13 cellular contexts compared by ENCODE assay signal in genomic region chr2:68214381-68214780, GRCh38. TPM values are rescaled to one million over a fixed set of nuclear protein-coding genes. Genes with fewer than 3 reads are reported as not detected.
DNase-seq lines count a peak whose midpoint lies in the region; ATAC-seq, FAIRE-seq and TF ChIP-seq lines count a peak whose summit lies in the region.
"Had no signal": no experiment of that assay in that cellular context is flagged by ENCODE, and none has a peak within 500 bp of the region (broad histone marks: within the 10 kb centered on the region; RNA-seq: fewer than 3 reads in every experiment).

No MANE protein-coding gene starts in this region.

- ATAC-seq in GM18508 (IDR thresholded peaks at IDR 0.05; ENCODE audit: insufficient read depth, unreplicated experiment): peak; percentile 68
- peak; percentile 58 for ATAC-seq in GM21367 (IDR thresholded peaks at IDR 0.05; ENCODE audit: unreplicated experiment)
- peak; percentile 71 for ATAC-seq in HG02981 (IDR thresholded peaks at IDR 0.05; ENCODE audit: unreplicated experiment)
- ATAC-seq: K562 had no signal

- no peak overlapping the region for H2AFZ ChIP-seq in SU-DHL-6 (ENCODE audit: low read depth, low read length, severe bottlenecking)
- H2AFZ ChIP-seq: parathyroid adenoma had no signal

- TF ChIP-seq CTCF in SU-DHL-6 (IDR thresholded peaks at IDR 0.05; ENCODE audit: insufficient read depth, low read length, poor library complexity, severe bottlenecking) (no peak), kidney (IDR thresholded peaks at IDR 0.05; ENCODE audit: borderline replicate concordance, extremely low read depth, insufficient read depth) (no peak), right atrium auricular region (IDR thresholded peaks at IDR 0.05) (no peak)

- peaks cover 3% of the 10 kb centered on the region; the same call in 1 of the 2 replicates for H3K36me3 ChIP-seq in SU-DHL-6 (ENCODE audit: low read length)
- no peaks in the 10 kb centered on the region for H3K36me3 ChIP-seq in kidney (ENCODE audit: control insufficient read depth in 1 of 2, insufficient read depth in 2 of 2, low read length in 2 of 2)
- no peaks in the 10 kb centered on the region for H3K36me3 ChIP-seq in right atrium auricular region

- H3K27ac ChIP-seq in SU-DHL-6 (ENCODE audit: low read depth, low read length) (peak overlapping the region; percentile 44), kidney (ENCODE audit: low read depth in 2 of 2, low read length in 2 of 2) (no peak overlapping the region), right atrium auricular region (no peak overlapping the region)
- H3K27ac ChIP-seq: parathyroid adenoma, SK-N-MC had no signal

- no peaks in the 10 kb centered on the region for H3K9me2 ChIP-seq in SU-DHL-6 (replicated peaks; ENCODE audit: insufficient read depth, low read length)

- no peaks in the 10 kb centered on the region for H3K27me3 ChIP-seq in SU-DHL-6 (ENCODE audit: low read length)
- H3K27me3 ChIP-seq in right atrium auricular region: no peaks in the 10 kb centered on the region

- H3F3A ChIP-seq in SU-DHL-6 (ENCODE audit: insufficient read depth): peaks cover 15% of the 10 kb centered on the region

- peaks cover 21% of the 10 kb centered on the region; the same call in 1 of the 2 replicates for H4K20me1 ChIP-seq in SU-DHL-6 (ENCODE audit: low read depth, low read length)

- FAIRE-seq in kidney (lab: Jason Lieb, UNC): no peak
- FAIRE-seq: K562 had no signal

- H3K9ac ChIP-seq in SU-DHL-6 (ENCODE audit: low read length) (no peak overlapping the region), kidney (ENCODE audit: low read length in 2 of 2) (no peak overlapping the region)
- H3K9ac ChIP-seq: parathyroid adenoma had no signal

- H3K4me1 ChIP-seq in kidney (ENCODE audit: control insufficient read depth in 1 of 2, insufficient read depth in 1 of 2, low read depth in 1 of 2, low read length in 2 of 2) (peaks cover 0 to 2% of the 10 kb centered on the region in 2 donors), right atrium auricular region (peaks cover 0 to 46% of the 10 kb centered on the region in 2 donors)

- H3K9me3 ChIP-seq in SU-DHL-6 (ENCODE audit: insufficient read depth, low read length) (no peaks in the 10 kb centered on the region), kidney (ENCODE audit: control insufficient read depth in 1 of 2, low read length in 2 of 2) (no peaks in the 10 kb centered on the region), right atrium auricular region (no peaks in the 10 kb centered on the region)
- H3K9me3 ChIP-seq: Caco-2 had no signal

- H3K4me2 ChIP-seq in SU-DHL-6 (ENCODE audit: low read depth, low read length, poor library complexity, severe bottlenecking): peak overlapping the region; percentile 20

- DNase-seq in kidney (no peak), head of caudate nucleus (no peak), anterior cingulate cortex (lab: John Stamatoyannopoulos, UW) (no peak), right atrium auricular region (ENCODE audit: low spot score) (no peak)
- DNase-seq: Caco-2, kidney glomerular epithelial cell had no signal

- H3K79me2 ChIP-seq in SU-DHL-6 (ENCODE audit: insufficient read depth, low read length): peaks cover 99% of the 10 kb centered on the region

- H3K4me3 ChIP-seq in SU-DHL-6 (ENCODE audit: insufficient read depth, low read length, poor library complexity, severe bottlenecking): no peak overlapping the region
- no peak overlapping the region for H3K4me3 ChIP-seq in kidney (ENCODE audit: low read length in 2 of 2)
- no peak overlapping the region for H3K4me3 ChIP-seq in right atrium auricular region
- H3K4me3 ChIP-seq: K562, SK-N-MC had no signal

- intact Hi-C loops in kidney (cut with DNase I): no loop called here
- intact Hi-C loops in head of caudate nucleus (cut with DNase I): no loop called here

RNA-seq across cellular contexts. Expression of gene PPP3R1, which starts 38.0 kb away (rescaled TPM):
- 50.8 TPM for total RNA-seq in kidney
- polyA plus RNA-seq in kidney (ENCODE audit: insufficient read depth, low read depth, low replicate concordance): 18.3 TPM
- total RNA-seq in right atrium auricular region: 10 to 100 TPM; 16.7 to 18.4 TPM

RNA-seq across cellular contexts. Expression of gene PNO1, which starts 56.7 kb away (rescaled TPM):
- total RNA-seq in kidney (13.4 TPM), right atrium auricular region (10 to 100 TPM in 1 of 2 donors, 1 to 10 TPM in 1; 8.7 to 12.0 TPM)
- 11.3 TPM for polyA plus RNA-seq in kidney (ENCODE audit: insufficient read depth, low read depth, low replicate concordance)
